ENCODE assay signal across 27 cellular contexts in the genomic region with DNA sequence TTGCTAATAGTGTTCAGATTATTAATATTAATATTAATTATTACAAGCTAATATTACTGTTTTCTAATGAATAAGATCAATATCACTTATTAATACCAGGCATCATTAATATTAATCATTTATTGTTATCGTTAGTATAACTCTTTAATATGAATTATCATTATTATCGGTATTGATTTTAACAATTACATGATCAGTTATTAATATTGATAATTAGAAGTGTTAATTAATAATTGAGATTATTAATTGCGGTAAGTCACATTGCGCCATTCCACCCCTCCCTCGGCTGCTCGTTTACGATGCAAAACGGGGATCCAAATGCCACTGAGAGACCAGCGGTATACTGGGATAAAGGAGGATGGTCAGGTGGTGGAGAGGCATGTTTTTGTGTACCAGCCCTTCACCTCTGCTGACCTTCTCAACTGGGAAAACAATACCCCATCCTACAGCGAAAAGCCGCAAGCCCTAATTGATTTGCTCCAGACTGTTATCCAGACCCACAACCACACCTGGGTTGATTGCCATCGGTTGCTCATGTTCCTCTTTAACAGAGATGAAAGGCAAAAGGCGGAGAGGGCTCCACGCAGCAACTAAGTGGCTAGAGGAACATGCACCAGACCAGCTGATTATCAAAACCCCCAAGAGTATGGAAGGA. TPM values are rescaled to one million over a fixed set of nuclear protein-coding genes. Genes with fewer than 3 reads are reported as not detected.
"Had no signal": no experiment of that assay in that cellular context is flagged by ENCODE, and none has a peak within 500 bp of the region (broad histone marks: within the 10 kb centered on the region; RNA-seq: fewer than 3 reads in every experiment).

No MANE protein-coding gene starts in this region.

- H3K36me3 ChIP-seq: gastrocnemius medialis, heart right ventricle, lower lobe of right lung, neutrophil, tibial artery had no signal

- DNase-seq: dorsolateral prefrontal cortex; effector CD4-positive, alpha-beta T cell; endodermal cell; foreskin fibroblast; gastrocnemius medialis; heart right ventricle; hippocampal formation; immature natural killer cell; islet precursor cell; left ventricle myocardium superior; lower lobe of right lung; naive thymus-derived CD8-positive, alpha-beta T cell; nephron progenitor cell; stimulated activated CD4-positive, alpha-beta T cell treated with anti-CD3 and anti-CD28 coated beads, Interleukin-2, amount 100 ng/mL, for 24 hours; stimulated activated CD4-positive, alpha-beta T cell treated with anti-CD3 and anti-CD28 coated beads, Interleukin-4, amount 100 ng/mL, for 24 hours; stimulated activated naive CD8-positive, alpha-beta T cell treated with anti-CD3 and anti-CD28 coated beads, Interleukin-15, Interleukin-2, amounts not matched to agents 100 U/mL and 50 U/mL, for 24 hours; substantia nigra; testis; tibial artery had no signal

- H3K9me3 ChIP-seq: gastrocnemius medialis, heart right ventricle, lower lobe of right lung, neutrophil, testis, tibial artery had no signal

- H3K9ac ChIP-seq: parathyroid adenoma had no signal

- H3K4me1 ChIP-seq: gastrocnemius medialis, heart right ventricle, lower lobe of right lung, parathyroid adenoma, testis, tibial artery had no signal

- ATAC-seq: esophagus mucosa; gastrocnemius medialis; heart right ventricle; left ventricle myocardium superior; lower lobe of right lung; naive thymus-derived CD8-positive, alpha-beta T cell; sciatic nerve; stimulated activated memory B cell treated with anti-CD40 and anti-IgM and Interleukin-4, amounts not matched to agents 10 μg/mL and 1 μg/mL and 100 μg/mL, for 72 hours; stimulated activated naive CD8-positive, alpha-beta T cell treated with anti-CD3 and anti-CD28 coated beads, Interleukin-15, Interleukin-2, amounts not matched to agents 100 U/mL and 50 U/mL, for 24 hours had no signal

- FAIRE-seq: colon had no signal

- H3K27me3 ChIP-seq: testis had no signal

- H3K4me3 ChIP-seq: dorsolateral prefrontal cortex, gastrocnemius medialis, heart right ventricle, lower lobe of right lung, smooth muscle cell, testis, tibial artery had no signal

- H2AFZ ChIP-seq: parathyroid adenoma had no signal

- H3K79me2 ChIP-seq: parathyroid adenoma had no signal

- H3K4me2 ChIP-seq: smooth muscle cell had no signal

- H3K27ac ChIP-seq: dorsolateral prefrontal cortex, epithelial cell of prostate, gastrocnemius medialis, heart right ventricle, lower lobe of right lung, neutrophil, parathyroid adenoma, testis, tibial artery had no signal

RNA-seq across cellular contexts. Expression of gene SSUH2, which starts 28.6 kb away (rescaled TPM):
- total RNA-seq: lower lobe of right lung; naive thymus-derived CD8-positive, alpha-beta T cell had no signal
- polyA plus RNA-seq: immature natural killer cell; naive thymus-derived CD8-positive, alpha-beta T cell; smooth muscle cell had no signal
